13 cellular contexts compared by ENCODE assay signal in the genomic region with DNA sequence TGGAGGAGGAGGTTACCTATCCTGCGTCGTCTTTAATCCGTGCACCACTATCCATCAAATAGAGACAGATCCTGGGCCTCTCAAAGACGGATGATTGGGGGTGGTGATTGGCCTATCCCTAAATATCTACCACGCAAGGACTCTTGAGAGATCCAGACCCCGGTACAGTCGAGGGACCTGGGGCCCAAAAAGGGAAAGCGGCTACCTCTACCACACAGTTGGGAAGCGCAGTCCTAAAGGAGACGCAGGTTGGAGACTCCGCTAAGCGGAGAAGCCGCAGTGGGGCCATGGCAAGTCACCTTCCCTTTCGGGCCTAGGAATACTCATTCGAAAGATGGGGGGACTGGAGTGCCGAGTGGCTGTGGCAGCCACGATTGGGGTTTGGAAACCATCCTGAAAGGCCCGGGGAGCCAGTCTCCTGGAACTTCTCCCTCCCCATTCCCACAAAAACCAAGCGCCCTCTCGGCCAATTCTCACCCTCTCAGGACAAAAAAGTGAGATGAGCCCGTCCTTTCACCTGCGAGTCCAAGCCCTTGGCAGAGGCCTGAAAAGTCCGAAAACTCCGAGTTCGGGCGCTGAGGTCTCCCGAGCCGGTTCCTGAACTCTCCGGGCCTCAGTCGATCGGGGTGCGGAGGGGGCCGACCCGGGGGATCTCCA. TPM values are rescaled to one million over a fixed set of nuclear protein-coding genes. Genes with fewer than 3 reads are reported as not detected.
DNase-seq lines count a peak whose midpoint lies in the region; ATAC-seq and TF ChIP-seq lines count a peak whose summit lies in the region.
"Had no signal": no experiment of that assay in that cellular context is flagged by ENCODE, and none has a peak within 500 bp of the region (broad histone marks: within the 10 kb centered on the region; RNA-seq: fewer than 3 reads in every experiment).

No MANE protein-coding gene starts in this region.

- H3K4me1 Mint-ChIP-seq in activated naive CD8-positive, alpha-beta T cell treated with anti-CD3 and anti-CD28 coated beads, Interleukin-2, amount 50 U/mL, for 24 hours = peaks cover 30% of the 10 kb centered on the region
- peaks cover 13 to 37% (median 35%) of the 10 kb centered on the region in 3 donors for H3K4me1 Mint-ChIP-seq in naive B cell

- no peak for TF ChIP-seq POLR2A in heart left ventricle (IDR thresholded peaks at IDR 0.05)
- TF ChIP-seq POLR2A in vagina (IDR thresholded peaks at IDR 0.05) = no peak

- H3K36me3 ChIP-seq in left ventricle myocardium inferior = no peaks in the 10 kb centered on the region
- no peaks in the 10 kb centered on the region for H3K36me3 ChIP-seq in heart left ventricle
- H3K36me3 ChIP-seq in vagina = no peaks in the 10 kb centered on the region
- H3K36me3 ChIP-seq: neutrophil, transverse colon had no signal

- H3K27ac ChIP-seq in left ventricle myocardium inferior (replicated peaks) = no peak overlapping the region
- no peak overlapping the region for H3K27ac ChIP-seq in heart left ventricle
- H3K27ac ChIP-seq in vagina = peak overlapping the region; percentile 77
- H3K27ac ChIP-seq: neutrophil, transverse colon had no signal

- ATAC-seq in heart left ventricle (no peak), naive B cell (ENCODE audit: low read depth in 2 of 2) (no peak), HG03520 (IDR thresholded peaks at IDR 0.05; ENCODE audit: unreplicated experiment) (no peak), sciatic nerve (no peak)
- no peak for ATAC-seq in activated naive CD8-positive, alpha-beta T cell treated with anti-CD3 and anti-CD28 coated beads, Interleukin-2, amount 50 U/mL, for 24 hours

- H3K36me3 Mint-ChIP-seq in activated naive CD8-positive, alpha-beta T cell treated with anti-CD3 and anti-CD28 coated beads, Interleukin-2, amount 50 U/mL, for 24 hours (ENCODE audit: low read depth) = no peaks in the 10 kb centered on the region
- H3K36me3 Mint-ChIP-seq in naive B cell = peaks cover 0 to under 1% of the 10 kb centered on the region in 2 donors

- 2 to 4% (median 2%) methylated on average over 17 to 34 of the region's 34 CpGs for WGBS in heart left ventricle, 4 donors

- no peaks in the 10 kb centered on the region for H3K9me3 ChIP-seq in left ventricle myocardium inferior (replicated peaks)
- no peaks in the 10 kb centered on the region for H3K9me3 ChIP-seq in heart left ventricle
- no peaks in the 10 kb centered on the region for H3K9me3 ChIP-seq in vagina
- H3K9me3 ChIP-seq: neutrophil, transverse colon had no signal

- peak overlapping the region; percentile 59 for H3K4me3 ChIP-seq in left ventricle myocardium inferior
- H3K4me3 ChIP-seq in heart left ventricle = peak overlapping the region in 6 of 12 donors; percentile 6 to 42 (median 32)
- H3K4me3 ChIP-seq in vagina = peak overlapping the region; percentile 46 to 49

- DNase-seq in left ventricle myocardium inferior (no peak), heart left ventricle (no peak), naive B cell (no peak), vagina (ENCODE audit: extremely low spot score in 2 of 2) (peak in 1 of 2 donors; percentile 80), sciatic nerve (ENCODE audit: low spot score) (no peak), DMS153 treated with DMSO at 0.1 percent for 48 hours (lab: John Stamatoyannopoulos, UW; ENCODE audit: unreplicated experiment) (no peak)
- DNase-seq in activated naive CD8-positive, alpha-beta T cell treated with anti-CD3 and anti-CD28 coated beads, Interleukin-2, amount 50 U/mL, for 24 hours = no peak
- DNase-seq: COR-L47, transverse colon had no signal

- intact Hi-C loops in left ventricle myocardium inferior (cut with micrococcal nuclease) = no loop called here
- intact Hi-C loops in heart left ventricle (cut with DNase I) = no loop called here
- intact Hi-C loops in vagina (cut with DNase I) = no loop called here
- intact Hi-C loops in sciatic nerve (cut with DNase I) = no loop called here

- peaks cover 100% of the 10 kb centered on the region for H3K27me3 ChIP-seq in left ventricle myocardium inferior (ENCODE audit: low read depth)
- peaks cover 83 to 100% (median 97%) of the 10 kb centered on the region in 9 donors for H3K27me3 ChIP-seq in heart left ventricle
- peaks cover 12% of the 10 kb centered on the region for H3K27me3 ChIP-seq in vagina

- peaks cover 81% of the 10 kb centered on the region for H3K27me3 Mint-ChIP-seq in activated naive CD8-positive, alpha-beta T cell treated with anti-CD3 and anti-CD28 coated beads, Interleukin-2, amount 50 U/mL, for 24 hours
- peaks cover 58 to 81% (median 62%) of the 10 kb centered on the region in 3 donors for H3K27me3 Mint-ChIP-seq in naive B cell

- H3K4me3 Mint-ChIP-seq in activated naive CD8-positive, alpha-beta T cell treated with anti-CD3 and anti-CD28 coated beads, Interleukin-2, amount 50 U/mL, for 24 hours = peak overlapping the region; percentile 21
- H3K4me3 Mint-ChIP-seq in naive B cell = peak overlapping the region in 7 of 8 donors; percentile 49 to 83 (median 69)

- TF ChIP-seq CTCF in left ventricle myocardium inferior (IDR thresholded peaks at IDR 0.05; ENCODE audit: borderline replicate concordance) = no peak
- no peak for TF ChIP-seq CTCF in heart left ventricle (IDR thresholded peaks at IDR 0.05)
- TF ChIP-seq CTCF in vagina (IDR thresholded peaks at IDR 0.05) = no peak

- H3K4me1 ChIP-seq in left ventricle myocardium inferior (peaks cover 45% of the 10 kb centered on the region), heart left ventricle (peaks cover 0 to 54% (median 17%) of the 10 kb centered on the region in 12 donors), vagina (peaks cover 50% of the 10 kb centered on the region)

- H3K27ac Mint-ChIP-seq in activated naive CD8-positive, alpha-beta T cell treated with anti-CD3 and anti-CD28 coated beads, Interleukin-2, amount 50 U/mL, for 24 hours = no peak overlapping the region
- peak overlapping the region in 3 of 6 donors; percentile 11 to 82 (median 63) for H3K27ac Mint-ChIP-seq in naive B cell
- H3K27ac Mint-ChIP-seq: activated naive CD4-positive, alpha-beta T cell treated with anti-CD3 and anti-CD28 coated beads, Interleukin-2, amount 50 U/mL, for 72 hours had no signal

- H3K9me3 Mint-ChIP-seq in activated naive CD8-positive, alpha-beta T cell treated with anti-CD3 and anti-CD28 coated beads, Interleukin-2, amount 50 U/mL, for 24 hours = no peaks in the 10 kb centered on the region
- peaks cover 0 to 24% (median 2%) of the 10 kb centered on the region in 7 donors for H3K9me3 Mint-ChIP-seq in naive B cell
- H3K9me3 Mint-ChIP-seq: activated naive CD4-positive, alpha-beta T cell treated with anti-CD3 and anti-CD28 coated beads, Interleukin-2, amount 50 U/mL, for 72 hours had no signal

RNA-seq across cellular contexts. Expression of a gene that starts 0.5 kb away (rescaled TPM):
- total RNA-seq in left ventricle myocardium inferior (not detected), heart left ventricle (not detected), vagina (7.9 TPM), sciatic nerve (not detected)
- polyA plus RNA-seq in heart left ventricle (not detected), naive B cell (ENCODE audit: low read depth in 6 of 6) (not detected)
- total RNA-seq: dermis microvascular lymphatic vessel endothelial cell, transverse colon had no signal
